Comparison of ENCODE assay signal across 13 cellular contexts in genomic region chr2:164504253-164504652, GRCh38.
DNase-seq lines count a peak whose midpoint lies in the region; ATAC-seq, FAIRE-seq and TF ChIP-seq lines count a peak whose summit lies in the region.
"Had no signal": no experiment of that assay in that cellular context is flagged by ENCODE, and none has a peak within 500 bp of the region (broad histone marks: within the 10 kb centered on the region; RNA-seq: fewer than 3 reads in every experiment).

No MANE protein-coding gene starts in this region.

- in situ Hi-C loops in gastrocnemius medialis (cut with MboI; ENCODE audit: low sequenced_read_pairs in 4 of 4) (no loop called here), KBM-7 (cut with MboI; ENCODE audit: low pct_unique_long_range_greater_than_20kb, low sequenced_read_pairs) (no loop called here)

- H4K91ac ChIP-seq in H9 (ENCODE audit: insufficient read length, low read depth, low read length), result no peak overlapping the region

- H3K79me1 ChIP-seq in H9 (ENCODE audit: insufficient read depth, low read depth, low read length, poor library complexity, severe bottlenecking), result no peaks in the 10 kb centered on the region

- H3K4me3 ChIP-seq in AG10803 (ENCODE audit: low read length) (no peak overlapping the region), keratinocyte (ENCODE audit: control insufficient read depth in 2 of 3, extremely low read depth in 1 of 3, insufficient read depth in 2 of 3, low read depth in 1 of 3, low read length in 3 of 3) (no peak overlapping the region), gastrocnemius medialis (no peak overlapping the region)
- H3K4me3 ChIP-seq: thoracic aorta had no signal

- peak; percentile 100 for ATAC-seq in WTC11
- no peak for ATAC-seq in GM21515 (IDR thresholded peaks at IDR 0.05; ENCODE audit: unreplicated experiment)
- no peak for ATAC-seq in GM21390 (IDR thresholded peaks at IDR 0.05; ENCODE audit: unreplicated experiment)
- ATAC-seq in gastrocnemius medialis, result no peak

- H3K36me3 ChIP-seq in keratinocyte (ENCODE audit: control insufficient read depth in 2 of 2, extremely low read depth in 1 of 2, insufficient read depth in 2 of 2, low read length in 2 of 2) (no peaks in the 10 kb centered on the region), gastrocnemius medialis (no peaks in the 10 kb centered on the region)
- H3K36me3 ChIP-seq: thoracic aorta had no signal

- H2AK5ac ChIP-seq in H9 (ENCODE audit: insufficient read length, low read length), result no peak overlapping the region

- no peak overlapping the region for H2BK5ac ChIP-seq in H9 (ENCODE audit: insufficient read length, low read length)

- H3K27ac Mint-ChIP-seq in H9, result no peak overlapping the region
- H3K27ac Mint-ChIP-seq in WTC11, result no peak overlapping the region

- H3K4me3 Mint-ChIP-seq in H9, result no peak overlapping the region
- no peak overlapping the region for H3K4me3 Mint-ChIP-seq in WTC11

- no peak overlapping the region for H2BK120ac ChIP-seq in H9 (ENCODE audit: low read depth, low read length, poor library complexity, severe bottlenecking)

- H3K9me1 ChIP-seq in keratinocyte (ENCODE audit: control insufficient read depth, extremely low read depth, insufficient read depth, low read length), result no peaks in the 10 kb centered on the region

- POLR2A ChIA-PET in WTC11 (lab: Charles Lee), result no interaction called here

- DNase-seq in AG10803 (ENCODE audit: low read depth) (peak; percentile 2), H9 (peak; percentile 72), WTC11 (ENCODE audit: low spot score) (peak; percentile 69), keratinocyte (ENCODE audit: low read depth, low spot score) (no peak), gastrocnemius medialis (no peak), KBM-7 (no peak)
- DNase-seq: amniotic stem cell, NCI-H345 had no signal

- H3K36me3 Mint-ChIP-seq in H9 (ENCODE audit: insufficient read depth in 1 of 3, low read depth in 3 of 3) (no peaks in the 10 kb centered on the region), WTC11 (peaks cover 6% of the 10 kb centered on the region)

- no peak overlapping the region for H4K8ac ChIP-seq in H9 (replicated peaks; ENCODE audit: insufficient read length, low read depth, low read length)

- H4K20me1 ChIP-seq in H9 (ENCODE audit: control insufficient read depth, insufficient read depth, insufficient read length) (no peaks in the 10 kb centered on the region), keratinocyte (ENCODE audit: control insufficient read depth, extremely low read depth, insufficient read depth, low read length) (no peaks in the 10 kb centered on the region)

- H2BK15ac ChIP-seq in H9 (ENCODE audit: low read depth, low read length), result no peak overlapping the region

- H3K4me1 Mint-ChIP-seq in H9 (peaks cover 3 to 4% of the 10 kb centered on the region in 2 experiments), WTC11 (peaks cover 18% of the 10 kb centered on the region)

- no peaks in the 10 kb centered on the region for H3K23me2 ChIP-seq in H9 (ENCODE audit: insufficient read length, low read depth, low read length, poor library complexity, severe bottlenecking)

- H3K79me2 ChIP-seq in H9 (ENCODE audit: insufficient read depth, low read length), result no peaks in the 10 kb centered on the region
- H3K79me2 ChIP-seq in keratinocyte (ENCODE audit: control insufficient read depth, insufficient read depth, low read length), result no peaks in the 10 kb centered on the region
- H3K79me2 ChIP-seq: parathyroid adenoma had no signal

- H3K23ac ChIP-seq in H9 (ENCODE audit: insufficient read length, low read depth, low read length), result no peak overlapping the region

- H2BK20ac ChIP-seq in H9 (ENCODE audit: low read depth, low read length, poor library complexity, severe bottlenecking), result no peak overlapping the region

- H3K27me3 ChIP-seq in H9 (ENCODE audit: insufficient read depth, low read length) (no peaks in the 10 kb centered on the region), keratinocyte (ENCODE audit: control insufficient read depth, extremely low read depth, insufficient read depth, low read length) (no peaks in the 10 kb centered on the region), gastrocnemius medialis (no peaks in the 10 kb centered on the region)

- no peak overlapping the region for H2BK12ac ChIP-seq in H9 (ENCODE audit: insufficient read length, low read depth, low read length)

- H2AFZ ChIP-seq in H9 (ENCODE audit: low read length) (no peak overlapping the region), keratinocyte (ENCODE audit: control insufficient read depth, low read length) (no peak overlapping the region)
- H2AFZ ChIP-seq: parathyroid adenoma had no signal

- H3K9me3 ChIP-seq in H9 (ENCODE audit: control insufficient read depth, low read depth, low read length), result no peaks in the 10 kb centered on the region
- H3K9me3 ChIP-seq in keratinocyte (ENCODE audit: control insufficient read depth, low read depth, low read length), result no peaks in the 10 kb centered on the region
- no peaks in the 10 kb centered on the region for H3K9me3 ChIP-seq in gastrocnemius medialis
- H3K9me3 ChIP-seq: thoracic aorta had no signal

- H3T11ph ChIP-seq in H9 (ENCODE audit: low read length), result no peak overlapping the region

- H3K4me2 ChIP-seq in H9 (ENCODE audit: insufficient read depth, insufficient read length, low read length) (no peak overlapping the region), keratinocyte (ENCODE audit: control insufficient read depth, extremely low read depth, insufficient read depth, low read depth, low read length) (no peak overlapping the region)

- dilution Hi-C loops in keratinocyte (cut with MboI; ENCODE audit: extremely low pct_ligation_motif_present, low sequenced_read_pairs), result no loop called here

- H3K9ac ChIP-seq in H9 (ENCODE audit: extremely low read depth, insufficient read length, low read length) (no peak overlapping the region), keratinocyte (ENCODE audit: control insufficient read depth, extremely low read depth, insufficient read depth, low read length) (no peak overlapping the region)
- H3K9ac ChIP-seq: parathyroid adenoma had no signal

- H3K27ac ChIP-seq in H9 (ENCODE audit: insufficient read length, low read depth, low read length) (no peak overlapping the region), keratinocyte (ENCODE audit: control insufficient read depth, insufficient read depth, low read length) (no peak overlapping the region), gastrocnemius medialis (no peak overlapping the region)
- H3K27ac ChIP-seq: epithelial cell of prostate, parathyroid adenoma, thoracic aorta had no signal

- no peak overlapping the region for H3K18ac ChIP-seq in H9 (ENCODE audit: insufficient read length, low read depth, low read length)

- CTCF ChIA-PET in WTC11 (lab: Charles Lee), result interaction anchor here (0.5 to 1.9 kb wide), 5 partner anchors 9 to 335 kb away, joined by 3 to 8 read pairs (median 4); no protein-coding TSS in a partner anchor

- H3K56ac ChIP-seq in H9 (ENCODE audit: insufficient read length, low read depth, low read length), result no peak overlapping the region

- H3K4me1 ChIP-seq in H9 (ENCODE audit: insufficient read depth, low read length) (no peaks in the 10 kb centered on the region), keratinocyte (ENCODE audit: control insufficient read depth, extremely low read depth, insufficient read depth, low read length) (no peaks in the 10 kb centered on the region), gastrocnemius medialis (no peaks in the 10 kb centered on the region)
- H3K4me1 ChIP-seq: parathyroid adenoma had no signal

- intact Hi-C loops in gastrocnemius medialis (cut with DNase I; ENCODE audit: low total_unique reads), result no loop called here

- no peak overlapping the region for H3K14ac ChIP-seq in H9 (ENCODE audit: insufficient read depth, low read length)

- TF ChIP-seq CTCF in AG10803 (conservative IDR thresholded peaks at IDR 0.05; ENCODE audit: low read length), result peak; percentile 34
- peak; percentile 75 for TF ChIP-seq CTCF in H9 (conservative IDR thresholded peaks at IDR 0.05)
- peak; percentile 18; the same call in 1 of the 2 replicates for TF ChIP-seq CTCF in WTC11 (IDR thresholded peaks at IDR 0.05)
- TF ChIP-seq CTCF in keratinocyte (optimal IDR thresholded peaks at IDR 0.05 in 1 of 3, IDR thresholded peaks at IDR 0.05 in 1 of 3, conservative IDR thresholded peaks at IDR 0.05 in 1 of 3; ENCODE audit: extremely low read depth in 1 of 3, insufficient read depth in 2 of 3, low read length in 3 of 3), result peak; percentile 55 to 82 (median 76)
- TF ChIP-seq CTCF in gastrocnemius medialis (IDR thresholded peaks at IDR 0.05 in 4 of 5, conservative IDR thresholded peaks at IDR 0.05 in 1 of 5), result no peak

- peak; percentile 39 for FAIRE-seq in keratinocyte (lab: Jason Lieb, UNC)

- H3K4ac ChIP-seq in H9 (ENCODE audit: low read depth, low read length), result no peak overlapping the region

- H4K5ac ChIP-seq in H9 (ENCODE audit: insufficient read length, low read depth, low read length), result no peak overlapping the region

- H3K9me3 Mint-ChIP-seq in H9, result no peaks in the 10 kb centered on the region
- peaks cover 6% of the 10 kb centered on the region for H3K9me3 Mint-ChIP-seq in WTC11

- no CpG with 5 or more reads among the region's 4 CpGs for WGBS in H9 (ENCODE audit: extremely low coverage, insufficient read length, low lambda C conversion rate)

- H3K27me3 Mint-ChIP-seq in H9 (ENCODE audit: low read depth) (no peaks in the 10 kb centered on the region), WTC11 (ENCODE audit: low read depth) (no peaks in the 10 kb centered on the region)

- no peak for TF ChIP-seq POLR2A in gastrocnemius medialis (IDR thresholded peaks at IDR 0.05)

TF ChIP-seq in WTC11, 78 proteins besides CTCF, POLR2A, EP300 and RAD21 (continues in another document):
- TF ChIP-seq HMGA2 (CRISPR knock-in tag; IDR thresholded peaks at IDR 0.05) (no peak), USF2 (CRISPR knock-in tag; IDR thresholded peaks at IDR 0.05) (no peak), PRRX2 (CRISPR knock-in tag; IDR thresholded peaks at IDR 0.05) (no peak), NR1H2 (CRISPR knock-in tag; IDR thresholded peaks at IDR 0.05) (no peak), OVOL2 (CRISPR knock-in tag; IDR thresholded peaks at IDR 0.05; ENCODE audit: borderline replicate concordance) (no peak), ZNF138 (CRISPR knock-in tag; conservative IDR thresholded peaks at IDR 0.05) (no peak)

Comparison
In these comparisons a context has a peak if more than half of its experiments do, and no peak if none do; other contexts are left out.
1. DNase-seq: peak in AG10803 (single experiment), H9 (single experiment) and WTC11 (single experiment); none in keratinocyte (single experiment), gastrocnemius medialis (0 of 2) and KBM-7 (single experiment).
2. CTCF ChIP-seq: peak in AG10803 (single experiment), H9 (single experiment), WTC11 (single experiment) and keratinocyte (3 of 3); none in gastrocnemius medialis (0 of 5).